Comparison of ENCODE assay signal across 10 cellular contexts in the genomic region with DNA sequence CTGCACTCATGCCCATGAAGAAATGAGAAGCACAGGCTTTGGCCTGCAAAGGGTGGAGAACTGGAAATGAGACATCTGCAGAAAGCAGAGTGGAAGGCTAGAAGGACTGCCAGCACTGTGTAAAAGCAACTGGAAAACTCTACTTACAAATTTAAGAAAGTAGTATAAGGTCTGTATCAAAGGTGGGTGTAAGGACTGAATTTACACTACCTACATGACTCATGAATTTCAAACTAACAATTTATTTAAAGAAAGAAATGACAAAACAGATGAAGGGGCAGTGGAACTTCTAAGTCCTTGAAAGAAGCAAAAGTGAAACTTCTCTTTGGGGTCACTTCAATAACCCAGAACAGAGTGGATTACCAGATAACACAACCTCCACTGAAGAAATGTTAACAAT.
A peak's percentile ranks its signal among the peaks of the same experiment; 100 is the strongest.
DNase-seq lines count a peak whose midpoint lies in the region; ATAC-seq, FAIRE-seq and TF ChIP-seq lines count a peak whose summit lies in the region.
"Had no signal": no experiment of that assay in that cellular context is flagged by ENCODE, and none has a peak within 500 bp of the region (broad histone marks: within the 10 kb centered on the region; RNA-seq: fewer than 3 reads in every experiment).

No MANE protein-coding gene starts in this region.

- TF ChIP-seq CTCF in ascending aorta (IDR thresholded peaks at IDR 0.05) = no peak

- H3K4me1 ChIP-seq in ascending aorta = peaks cover 0 to 2% of the 10 kb centered on the region in 2 donors

- H3K4me3 ChIP-seq in ascending aorta = no peak overlapping the region

- intact Hi-C loops in ascending aorta (cut with DNase I) = no loop called here

- no peaks in the 10 kb centered on the region for H3K36me3 ChIP-seq in ascending aorta

- peak overlapping the region; percentile 25 for H3K4me3 Mint-ChIP-seq in activated naive CD8-positive, alpha-beta T cell treated with anti-CD3 and anti-CD28 coated beads for 36 hours
- H3K4me3 Mint-ChIP-seq: memory B cell had no signal

- TF ChIP-seq POLR2A in GM12891 (IDR thresholded peaks at IDR 0.05; ENCODE audit: low read depth, low read length) = no peak

- H3K27me3 Mint-ChIP-seq in activated naive CD8-positive, alpha-beta T cell treated with anti-CD3 and anti-CD28 coated beads for 36 hours = no peaks in the 10 kb centered on the region
- H3K27me3 Mint-ChIP-seq: memory B cell had no signal

- H3K4me1 Mint-ChIP-seq in activated naive CD8-positive, alpha-beta T cell treated with anti-CD3 and anti-CD28 coated beads for 36 hours = peaks cover 31% of the 10 kb centered on the region

- peak overlapping the region; percentile 74 for H3K27ac Mint-ChIP-seq in activated naive CD8-positive, alpha-beta T cell treated with anti-CD3 and anti-CD28 coated beads for 36 hours
- H3K27ac Mint-ChIP-seq: memory B cell had no signal

- ATAC-seq in GM19452 (IDR thresholded peaks at IDR 0.05; ENCODE audit: unreplicated experiment) (peak; percentile 85), HG03066 (IDR thresholded peaks at IDR 0.05; ENCODE audit: low read depth, unreplicated experiment) (peak; percentile 67)

- peak; percentile 20 for FAIRE-seq in GM12891 (lab: Jason Lieb, UNC)

- peaks cover 20% of the 10 kb centered on the region for H3K9me3 Mint-ChIP-seq in activated naive CD8-positive, alpha-beta T cell treated with anti-CD3 and anti-CD28 coated beads for 36 hours
- H3K9me3 Mint-ChIP-seq: memory B cell had no signal

- peaks cover 34% of the 10 kb centered on the region for H3K36me3 Mint-ChIP-seq in activated naive CD8-positive, alpha-beta T cell treated with anti-CD3 and anti-CD28 coated beads for 36 hours

- DNase-seq in GM12891 (ENCODE audit: insufficient read length, low spot score) (peak; percentile 16), UCSD-AML1 (lab: John Stamatoyannopoulos, UW; ENCODE audit: unreplicated experiment) (no peak), ascending aorta (ENCODE audit: low spot score in 2 of 2) (no peak), DMS53 (lab: John Stamatoyannopoulos, UW) (no peak)
- DNase-seq in activated naive CD8-positive, alpha-beta T cell treated with anti-CD3 and anti-CD28 coated beads for 36 hours = peak; percentile 2
- DNase-seq in central memory CD4-positive, alpha-beta T cell = no peak
- DNase-seq: T-helper 9 cell had no signal

- H3K27me3 ChIP-seq in ascending aorta = no peaks in the 10 kb centered on the region

- no peaks in the 10 kb centered on the region for H3K9me3 ChIP-seq in ascending aorta

- no peak overlapping the region for H3K27ac ChIP-seq in ascending aorta

TF ChIP-seq in GM12891, 5 proteins besides CTCF, POLR2A, EP300 and RAD21:
- no peak for TF ChIP-seq POLR2AphosphoS5 (IDR thresholded peaks at IDR 0.05; ENCODE audit: low read depth, low read length)
- TF ChIP-seq TAF1 (IDR thresholded peaks at IDR 0.05; ENCODE audit: low read depth, low read length) = no peak
- no peak for TF ChIP-seq SPI1 (IDR thresholded peaks at IDR 0.05; ENCODE audit: low read depth, low read length)
- no peak for TF ChIP-seq PAX5 (IDR thresholded peaks at IDR 0.05; ENCODE audit: insufficient read depth, low read length, severe bottlenecking)
- no peak for TF ChIP-seq POU2F2 (IDR thresholded peaks at IDR 0.05; ENCODE audit: low read depth, low read length)

Comparison
In these comparisons a context has a peak if more than half of its experiments do, and no peak if none do; other contexts are left out.
1. DNase-seq: peak in GM12891 (single experiment) and activated naive CD8-positive, alpha-beta T cell treated with anti-CD3 and anti-CD28 coated beads for 36 hours (single experiment); none in UCSD-AML1 (single experiment), ascending aorta (0 of 2), DMS53 (single experiment) and central memory CD4-positive, alpha-beta T cell (single experiment).